In genomic region chr15:91420689-91421088, GRCh38 we compare ENCODE assay signal across 37 cellular contexts.
"Had no signal": no experiment of that assay in that cellular context is flagged by ENCODE, and none has a peak within 500 bp of the region (broad histone marks: within the 10 kb centered on the region; RNA-seq: fewer than 3 reads in every experiment).

No MANE protein-coding gene starts in this region.

- H3K27me3 ChIP-seq: adrenal gland, body of pancreas, esophagus muscularis mucosa, foreskin keratinocyte, gastrocnemius medialis, heart left ventricle had no signal

- H3K4me3 ChIP-seq: adrenal gland, body of pancreas, esophagus muscularis mucosa, gastrocnemius medialis, heart left ventricle had no signal

- H3K36me3 ChIP-seq: adrenal gland, esophagus muscularis mucosa, gastrocnemius medialis, heart left ventricle, WERI-Rb-1 had no signal

- FAIRE-seq: colon had no signal

- H3K9me3 Mint-ChIP-seq: activated CD4-positive, alpha-beta memory T cell treated with anti-CD3 and anti-CD28 coated beads for 36 hours; activated naive CD8-positive, alpha-beta T cell treated with anti-CD3 and anti-CD28 coated beads, Interleukin-2, amount 50 U/mL, for 24 hours; activated T-helper 2 cell treated with anti-CD3 and anti-CD28 coated beads, Interferon-gamma antibody, Interleukin-2, Interleukin-4, amounts not matched to agents 10 μg/mL and 5 μg/mL and 100 μg/mL, durations not matched to agents 14 hours and 24 hours and 36 hours; effector memory CD8-positive, alpha-beta T cell; T-helper 2 cell treated with Interferon-gamma antibody and Interleukin-4, amounts not matched to agents 5 μg/mL and 100 μg/mL, for 36 hours had no signal

- ATAC-seq: activated CD4-positive, alpha-beta T cell treated with anti-CD3 and anti-CD28 coated beads for 36 hours; activated CD8-positive, alpha-beta memory T cell treated with anti-CD3 and anti-CD28 coated beads, Interleukin-2, amount 10 ng/mL, durations not matched to agents 7 days and 5 days; activated CD8-positive, alpha-beta T cell treated with anti-CD3 and anti-CD28 coated beads, Interleukin-2, amount 10 ng/mL, durations not matched to agents 7 days and 5 days; activated naive CD8-positive, alpha-beta T cell treated with anti-CD3 and anti-CD28 coated beads, Interleukin-2, amount 50 U/mL, for 24 hours; body of pancreas; effector memory CD8-positive, alpha-beta T cell; foreskin keratinocyte; gastrocnemius medialis; heart left ventricle; T-helper 17 cell had no signal

- H3K4me3 Mint-ChIP-seq: activated CD4-positive, alpha-beta memory T cell treated with anti-CD3 and anti-CD28 coated beads for 36 hours; activated CD4-positive, alpha-beta T cell treated with anti-CD3 and anti-CD28 coated beads for 36 hours; activated CD4-positive, alpha-beta T cell treated with anti-CD3 and anti-CD28 coated beads, Interleukin-2, amount 10 ng/mL, durations not matched to agents 24 days and 14 days; activated CD8-positive, alpha-beta memory T cell treated with anti-CD3 and anti-CD28 coated beads, Interleukin-2, amount 10 ng/mL, durations not matched to agents 7 days and 5 days; activated CD8-positive, alpha-beta T cell treated with anti-CD3 and anti-CD28 coated beads, Interleukin-2, amount 10 ng/mL, durations not matched to agents 7 days and 5 days; activated naive CD4-positive, alpha-beta T cell treated with anti-CD3 and anti-CD28 coated beads for 36 hours; activated naive CD4-positive, alpha-beta T cell treated with anti-CD3 and anti-CD28 coated beads, Interleukin-2, amount 50 U/mL, for 24 hours; activated naive CD8-positive, alpha-beta T cell treated with anti-CD3 and anti-CD28 coated beads for 36 hours; activated naive CD8-positive, alpha-beta T cell treated with anti-CD3 and anti-CD28 coated beads, Interleukin-2, amount 50 U/mL, for 24 hours; activated T-helper 1 cell treated with anti-CD3 and anti-CD28 coated beads, Interleukin-12 subunit alpha, Interleukin-12 subunit beta, Interleukin-2, Interleukin-4 antibody, amounts not matched to agents 30 ng/mL and 10 ng/mL and 1 ng/mL, durations not matched to agents 14 hours and 24 hours and 36 hours; effector memory CD8-positive, alpha-beta T cell; T-helper 17 cell; T-helper 2 cell treated with Interferon-gamma antibody and Interleukin-4, amounts not matched to agents 5 μg/mL and 100 μg/mL, for 36 hours had no signal

- H3K27ac ChIP-seq: adrenal gland, body of pancreas, esophagus muscularis mucosa, foreskin keratinocyte, gastrocnemius medialis, heart left ventricle, WERI-Rb-1 had no signal

- H3K27me3 Mint-ChIP-seq: activated CD4-positive, alpha-beta memory T cell treated with anti-CD3 and anti-CD28 coated beads for 36 hours; activated CD4-positive, alpha-beta T cell treated with anti-CD3 and anti-CD28 coated beads for 36 hours; activated naive CD4-positive, alpha-beta T cell treated with anti-CD3 and anti-CD28 coated beads, Interleukin-2, amount 50 U/mL, for 24 hours; activated naive CD8-positive, alpha-beta T cell treated with anti-CD3 and anti-CD28 coated beads for 36 hours; activated naive CD8-positive, alpha-beta T cell treated with anti-CD3 and anti-CD28 coated beads, Interleukin-2, amount 50 U/mL, for 24 hours; T-helper 17 cell had no signal

- DNase-seq: activated CD4-positive, alpha-beta memory T cell treated with anti-CD3 and anti-CD28 coated beads for 36 hours; activated CD4-positive, alpha-beta T cell treated with anti-CD3 and anti-CD28 coated beads for 36 hours; activated CD4-positive, alpha-beta T cell treated with anti-CD3 and anti-CD28 coated beads, Interleukin-2, amount 10 ng/mL, durations not matched to agents 24 days and 14 days; activated CD4-positive, CD25-positive, alpha-beta regulatory T cell; activated CD4-positive, CD25-positive, alpha-beta regulatory T cell treated with anti-CD3 and anti-CD28 coated beads, Interleukin-2, amount 50 U/mL, for 72 hours; activated CD8-positive, alpha-beta memory T cell treated with anti-CD3 and anti-CD28 coated beads, Interleukin-2, amount 10 ng/mL, durations not matched to agents 7 days and 5 days; activated CD8-positive, alpha-beta memory T cell treated with anti-CD3 and anti-CD28 coated beads, Interleukin-2, amount 50 U/mL, for 4 hours; activated CD8-positive, alpha-beta T cell treated with anti-CD3 and anti-CD28 coated beads, Interleukin-2, amount 10 ng/mL, durations not matched to agents 7 days and 5 days; activated effector memory CD4-positive, alpha-beta T cell treated with anti-CD3 and anti-CD28 coated beads, Interleukin-2, amount 50 U/mL, for 16 hours; activated naive CD4-positive, alpha-beta T cell treated with anti-CD3 and anti-CD28 coated beads for 36 hours; activated naive CD8-positive, alpha-beta T cell treated with anti-CD3 and anti-CD28 coated beads for 36 hours; activated naive CD8-positive, alpha-beta T cell treated with anti-CD3 and anti-CD28 coated beads, Interleukin-2, amount 50 U/mL, for 24 hours; activated T-cell treated with anti-CD3 and anti-CD28 coated beads, Interleukin-2, amount 50 U/mL, for 1 hour; activated T-cell treated with anti-CD3 and anti-CD28 coated beads, Interleukin-2, amount 50 U/mL, for 48 hours; adrenal gland; amygdala; aorta; body of pancreas; caudate nucleus; cortex of kidney; dermis blood vessel endothelial cell; effector CD4-positive, alpha-beta T cell; effector memory CD8-positive, alpha-beta T cell; erythroblast; foreskin keratinocyte; gastrocnemius medialis; glutamatergic neuron; heart left ventricle; T-helper 17 cell; T1000; WERI-Rb-1 had no signal

- H3K27ac Mint-ChIP-seq: activated CD4-positive, alpha-beta memory T cell treated with anti-CD3 and anti-CD28 coated beads for 36 hours; activated CD4-positive, alpha-beta T cell treated with anti-CD3 and anti-CD28 coated beads for 36 hours; activated CD4-positive, alpha-beta T cell treated with anti-CD3 and anti-CD28 coated beads, Interleukin-2, amount 10 ng/mL, durations not matched to agents 24 days and 14 days; activated CD8-positive, alpha-beta memory T cell treated with anti-CD3 and anti-CD28 coated beads, Interleukin-2, amount 10 ng/mL, durations not matched to agents 7 days and 5 days; activated CD8-positive, alpha-beta T cell treated with anti-CD3 and anti-CD28 coated beads, Interleukin-2, amount 10 ng/mL, durations not matched to agents 7 days and 5 days; activated naive CD4-positive, alpha-beta T cell treated with anti-CD3 and anti-CD28 coated beads for 36 hours; activated naive CD8-positive, alpha-beta T cell treated with anti-CD3 and anti-CD28 coated beads for 36 hours; activated naive CD8-positive, alpha-beta T cell treated with anti-CD3 and anti-CD28 coated beads, Interleukin-2, amount 50 U/mL, for 24 hours; activated T-helper 1 cell treated with anti-CD3 and anti-CD28 coated beads, Interleukin-12 subunit alpha, Interleukin-12 subunit beta, Interleukin-2, Interleukin-4 antibody, amounts not matched to agents 30 ng/mL and 10 ng/mL and 1 ng/mL, durations not matched to agents 14 hours and 24 hours and 36 hours; activated T-helper 2 cell treated with anti-CD3 and anti-CD28 coated beads, Interferon-gamma antibody, Interleukin-2, Interleukin-4, amounts not matched to agents 10 μg/mL and 5 μg/mL and 100 μg/mL, durations not matched to agents 14 hours and 24 hours and 36 hours; T-helper 17 cell; T-helper 2 cell treated with Interferon-gamma antibody and Interleukin-4, amounts not matched to agents 5 μg/mL and 100 μg/mL, for 36 hours had no signal

- H3K4me1 ChIP-seq: adrenal gland, body of pancreas, esophagus muscularis mucosa, foreskin keratinocyte, gastrocnemius medialis had no signal

- H3K36me3 Mint-ChIP-seq: activated CD4-positive, alpha-beta memory T cell treated with anti-CD3 and anti-CD28 coated beads for 36 hours; activated naive CD8-positive, alpha-beta T cell treated with anti-CD3 and anti-CD28 coated beads for 36 hours had no signal

- H3K9me3 ChIP-seq: adrenal gland, body of pancreas, esophagus muscularis mucosa, gastrocnemius medialis had no signal
